Comparison of ENCODE assay signal across 11 cellular contexts in genomic region chr20:41308290-41308691, GRCh38. TPM values are rescaled to one million over a fixed set of nuclear protein-coding genes. Genes with fewer than 3 reads are reported as not detected.
DNase-seq lines count a peak whose midpoint lies in the region; ATAC-seq and TF ChIP-seq lines count a peak whose summit lies in the region.
"Had no signal": no experiment of that assay in that cellular context is flagged by ENCODE, and none has a peak within 500 bp of the region (broad histone marks: within the 10 kb centered on the region; RNA-seq: fewer than 3 reads in every experiment).

No MANE protein-coding gene starts in this region.

- no TSS peak for BruUV-seq in PC-3 (replicated peaks; lab: Mats Ljungman, UMichigan)

- no peaks in the 10 kb centered on the region for H3K4me1 Mint-ChIP-seq in T-cell

- no peaks in the 10 kb centered on the region for H3K9me3 Mint-ChIP-seq in T-cell
- H3K9me3 Mint-ChIP-seq: natural killer cell had no signal

- CTCF ChIA-PET in BJ (lab: Yijun Ruan, JAX) (interaction anchor here (0.7 kb wide), 1 partner anchor 317 kb away, joined by 3 read pairs; no protein-coding TSS in a partner anchor), PC-3 (lab: Charles Lee) (no interaction called here), T-cell (lab: Charles Lee) (no interaction called here)

- POLR2A ChIA-PET in BJ (lab: Charles Lee) (interaction anchor here (0.9 kb wide), 1 partner anchor 21 kb away, joined by 4 read pairs; no protein-coding TSS in a partner anchor), PC-3 (lab: Charles Lee; ENCODE audit: unreplicated experiment) (no interaction called here), T-cell (lab: Charles Lee) (no interaction called here)

- DNase-seq in BJ (ENCODE audit: low read depth) (peak; percentile 72), PC-3 (peak; percentile 15), fibroblast of lung (ENCODE audit: low read depth in 2 of 2) (peak; percentile 76 to 89), myocyte (ENCODE audit: low read depth) (peak; percentile 23), T-cell (no peak), T1000 (lab: John Stamatoyannopoulos, UW) (no peak)
- no peak for DNase-seq in activated CD4-positive, CD25-positive, alpha-beta regulatory T cell (lab: John Stamatoyannopoulos, UW)
- DNase-seq: natural killer cell, NCI-H526 had no signal

- H3K36me3 ChIP-seq in BJ (ENCODE audit: control insufficient read depth, insufficient read depth, low read length) (no peaks in the 10 kb centered on the region), PC-3 (ENCODE audit: low read depth, low read length) (0 out of 2 replicates have a peak, but pooled peaks cover 6% of the 10 kb centered on the region), fibroblast of lung (ENCODE audit: control insufficient read depth, insufficient read depth, low read length) (peaks cover 3% of the 10 kb centered on the region)

- no peaks in the 10 kb centered on the region for H3K36me3 Mint-ChIP-seq in T-cell
- H3K36me3 Mint-ChIP-seq: natural killer cell had no signal

- H3K79me2 ChIP-seq in PC-3 (ENCODE audit: low read length) (peaks cover 53% of the 10 kb centered on the region), fibroblast of lung (ENCODE audit: control insufficient read depth, insufficient read depth, low read length) (peaks cover 84% of the 10 kb centered on the region)

- H3K9me2 ChIP-seq in PC-3 (replicated peaks; ENCODE audit: low read length), result no peaks in the 10 kb centered on the region

- no peak for TF ChIP-seq CTCF in BJ (IDR thresholded peaks at IDR 0.05; ENCODE audit: insufficient read depth, low read depth, low read length)
- TF ChIP-seq CTCF in PC-3 (conservative IDR thresholded peaks at IDR 0.05; ENCODE audit: low read depth, low read length), result no peak
- TF ChIP-seq CTCF in fibroblast of lung (conservative IDR thresholded peaks at IDR 0.05 in 1 of 2, IDR thresholded peaks at IDR 0.05 in 1 of 2; ENCODE audit: low read depth in 1 of 2, low read length in 2 of 2), result no peak

- no peak overlapping the region for H3K9ac ChIP-seq in PC-3 (ENCODE audit: low read length)
- H3K9ac ChIP-seq in fibroblast of lung (ENCODE audit: insufficient read depth, low read length), result peak overlapping the region; percentile 27

- ATAC-seq in PC-3 (no peak), T-cell (replicated peaks in 1 of 4) (no peak), GM18867 (IDR thresholded peaks at IDR 0.05; ENCODE audit: unreplicated experiment) (no peak)
- ATAC-seq: activated CD4-positive, CD25-positive, alpha-beta regulatory T cell treated with anti-CD3 and anti-CD28 coated beads, Interleukin-2, amount 50 U/mL, for 24 hours; natural killer cell had no signal

- H3K4me3 ChIP-seq in BJ (ENCODE audit: low read depth, low read length) (no peak overlapping the region), PC-3 (ENCODE audit: low read length) (no peak overlapping the region), fibroblast of lung (replicated peaks in 1 of 4; ENCODE audit: control extremely low read depth in 1 of 4, insufficient read depth in 1 of 4, low read depth in 3 of 4, low read length in 4 of 4) (no peak overlapping the region)

- H3K4me2 ChIP-seq in PC-3 (ENCODE audit: low read length), result no peak overlapping the region
- peak overlapping the region; percentile 15 for H3K4me2 ChIP-seq in fibroblast of lung (ENCODE audit: extremely low read depth, insufficient read depth, low read length)

- H3K27me3 ChIP-seq in BJ (ENCODE audit: control insufficient read depth, insufficient read depth, low read length) (no peaks in the 10 kb centered on the region), PC-3 (ENCODE audit: low read length) (no peaks in the 10 kb centered on the region), fibroblast of lung (ENCODE audit: control insufficient read depth, insufficient read depth, low read length) (no peaks in the 10 kb centered on the region)

- H3K27ac ChIP-seq in PC-3 (ENCODE audit: low read length), result no peak overlapping the region
- peak overlapping the region; percentile 79 for H3K27ac ChIP-seq in fibroblast of lung (ENCODE audit: insufficient read depth, low read length)

- intact Hi-C loops in PC-3 (cut with micrococcal nuclease), result no loop called here

- no peak overlapping the region for H3K27ac Mint-ChIP-seq in T-cell
- H3K27ac Mint-ChIP-seq: natural killer cell had no signal

- H2AFZ ChIP-seq in PC-3 (ENCODE audit: low read length), result no peak overlapping the region
- no peak overlapping the region for H2AFZ ChIP-seq in fibroblast of lung (ENCODE audit: low read length)

- peaks cover 10% of the 10 kb centered on the region; the same call in 1 of the 2 replicates for H3K4me1 ChIP-seq in PC-3 (ENCODE audit: insufficient read depth, low read length)
- H3K4me1 ChIP-seq in fibroblast of lung (ENCODE audit: control insufficient read depth, extremely low read depth, insufficient read depth, low read length), result peaks cover 22% of the 10 kb centered on the region

- H3F3A ChIP-seq in PC-3 (ENCODE audit: low read length, unreplicated experiment), result no peaks in the 10 kb centered on the region

- no peaks in the 10 kb centered on the region for H3K27me3 Mint-ChIP-seq in T-cell

- no peak overlapping the region for H3K4me3 Mint-ChIP-seq in T-cell
- H3K4me3 Mint-ChIP-seq: natural killer cell had no signal

- H3K9me3 ChIP-seq in PC-3 (ENCODE audit: low read length) (no peaks in the 10 kb centered on the region), fibroblast of lung (ENCODE audit: control insufficient read depth, insufficient read depth, low read depth, low read length) (no peaks in the 10 kb centered on the region)

- no peaks in the 10 kb centered on the region for H4K20me1 ChIP-seq in PC-3 (ENCODE audit: low read length)
- no peaks in the 10 kb centered on the region for H4K20me1 ChIP-seq in fibroblast of lung (ENCODE audit: control insufficient read depth, extremely low read depth, insufficient read depth, low read length)

RNA-seq across cellular contexts. Expression of gene ZHX3, which starts 9.2 kb away (rescaled TPM):
- 23.9 and 27.1 TPM in 2 replicates for polyA plus RNA-seq in BJ (2011; rRNA removed)
- polyA minus RNA-seq in BJ (2011; rRNA and poly(A)+ RNA removed), result 56.7 and 57.2 TPM in 2 replicates
- total RNA-seq in PC-3 (2014; rRNA removed), result 14.0 and 16.2 TPM in 2 replicates
- total RNA-seq in fibroblast of lung, result 15.9 and 27.7 TPM in 2 replicates
- polyA plus RNA-seq in fibroblast of lung, result 28.0 and 32.8 TPM in 2 replicates
- 28.8 and 29.8 TPM in 2 replicates for polyA plus RNA-seq in fibroblast of lung (2012)
- 143 and 214 TPM in 2 replicates for polyA minus RNA-seq in fibroblast of lung (ENCODE audit: low replicate concordance)
- total RNA-seq in myocyte, result 35.8 and 36.4 TPM in 2 replicates
- 26.5 TPM for polyA plus RNA-seq in myocyte (2012)
- total RNA-seq in T-cell, result 10 to 100 TPM in 3 of 5 donors, 1 to 10 TPM in 2; 7.0 to 11.1 (median 10.5) TPM

RNA-seq across cellular contexts. Expression of gene LPIN3, which starts 32.3 kb away (rescaled TPM):
- polyA plus RNA-seq in BJ (2011; rRNA removed) (9.1 and 11.5 TPM in 2 replicates), fibroblast of lung (3.0 and 4.7 TPM in 2 replicates)
- 8.2 and 8.6 TPM in 2 replicates for polyA minus RNA-seq in BJ (2011; rRNA and poly(A)+ RNA removed)
- total RNA-seq in PC-3 (2014; rRNA removed) (24.1 and 27.9 TPM in 2 replicates), fibroblast of lung (3.1 and 5.1 TPM in 2 replicates), myocyte (7.7 and 12.2 TPM in 2 replicates), T-cell (under 1 TPM; 0.16 to 0.80 (median 0.46) TPM)
- 4.4 and 6.7 TPM in 2 replicates for polyA plus RNA-seq in fibroblast of lung (2012)
- polyA minus RNA-seq in fibroblast of lung (ENCODE audit: low replicate concordance), result 8.4 and 14.7 TPM in 2 replicates
- polyA plus RNA-seq in myocyte (2012), result 9.9 TPM

RNA-seq across cellular contexts. Expression of gene EMILIN3, which starts 58.3 kb away (rescaled TPM):
- 0.27 and 0.52 TPM in 2 replicates for polyA plus RNA-seq in BJ (2011; rRNA removed)
- polyA minus RNA-seq in BJ (2011; rRNA and poly(A)+ RNA removed), result 0.28 and 0.31 TPM in 2 replicates
- total RNA-seq in PC-3 (2014; rRNA removed), result not detected in 2 replicates
- total RNA-seq in fibroblast of lung, result 0.17 TPM in 1 of 2 replicates, not detected in the other
- 0.05 and 0.06 TPM in 2 replicates for polyA plus RNA-seq in fibroblast of lung
- 0.06 and 0.10 TPM in 2 replicates for polyA plus RNA-seq in fibroblast of lung (2012)
- polyA minus RNA-seq in fibroblast of lung (ENCODE audit: low replicate concordance), result not detected in 2 replicates
- total RNA-seq in myocyte, result not detected in 2 replicates
- 0.08 TPM for polyA plus RNA-seq in myocyte (2012)
- not detected for total RNA-seq in T-cell
- total RNA-seq: natural killer cell had no signal

Comparison
In these comparisons a context has a peak if more than half of its experiments do, and no peak if none do; other contexts are left out.
1. DNase-seq: peak in BJ (single experiment), PC-3 (single experiment), fibroblast of lung (2 of 2) and myocyte (single experiment); none in activated CD4-positive, CD25-positive, alpha-beta regulatory T cell (0 of 4), T-cell (0 of 34) and T1000 (single experiment).